In the genomic region with DNA sequence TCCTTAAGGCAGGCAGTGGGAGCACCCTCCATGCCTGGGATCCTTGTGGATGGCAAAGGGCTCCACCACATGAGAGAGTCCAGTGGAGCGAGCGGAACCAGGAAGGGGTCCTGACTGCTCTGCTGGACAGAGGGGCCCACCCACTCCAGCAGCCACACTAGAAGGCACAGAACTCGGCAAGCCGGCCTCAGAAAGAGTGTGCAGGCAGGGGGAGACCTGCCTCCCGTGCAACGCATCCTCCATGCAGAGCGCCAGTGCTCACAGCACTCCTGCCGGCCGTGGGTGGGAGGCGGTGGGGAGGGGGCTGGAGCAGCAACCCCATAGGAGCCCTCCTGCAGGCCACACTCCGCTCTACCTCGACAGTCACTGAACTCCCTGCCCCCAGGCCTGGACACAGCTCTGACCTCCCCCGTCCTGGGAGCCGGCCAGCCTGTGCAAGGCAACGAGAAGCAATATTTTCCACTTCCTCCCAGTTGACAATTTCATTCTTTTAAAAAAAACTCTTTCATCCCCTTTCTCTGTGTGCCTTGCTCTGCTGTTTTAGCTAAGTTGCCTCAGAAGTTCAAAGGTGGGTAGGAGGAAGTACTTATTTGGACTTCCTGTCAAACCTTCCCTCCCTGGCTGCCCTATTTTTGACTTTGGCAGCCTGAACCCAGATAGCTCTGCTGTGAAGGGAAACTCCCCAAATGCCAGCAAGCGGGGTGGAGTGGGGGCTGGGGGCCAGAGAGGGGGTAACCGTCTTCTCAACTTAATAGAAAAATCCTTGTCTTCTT, we compare ENCODE assay signal across 8 cellular contexts. TPM values are rescaled to one million over a fixed set of nuclear protein-coding genes. Genes with fewer than 3 reads are reported as not detected.
DNase-seq lines count a peak whose midpoint lies in the region; ATAC-seq and TF ChIP-seq lines count a peak whose summit lies in the region.

No MANE protein-coding gene starts in this region.

- DNase-seq in activated CD4-positive, CD25-positive, alpha-beta regulatory T cell treated with anti-CD3 and anti-CD28 coated beads, Interleukin-2, amount 50 U/mL, for 16 hours (ENCODE audit: low read depth, low spot score) = peak; percentile 38
- peak; percentile 66 for DNase-seq in effector CD8-positive, alpha-beta T cell (lab: John Stamatoyannopoulos, UW)
- DNase-seq in stimulated activated CD4-positive, alpha-beta T cell treated with anti-CD3 and anti-CD28 coated beads, Interleukin-15, amount 100 ng/mL, for 24 hours = peak; percentile 67
- DNase-seq in NCI-H345 treated with DMSO at 0.1 percent for 48 hours (lab: John Stamatoyannopoulos, UW; ENCODE audit: unreplicated experiment) = no peak
- DNase-seq in middle frontal gyrus (ENCODE audit: extremely low spot score, low spot score) = no peak
- DNase-seq in Calu3 = no peak

- H3K4me3 Mint-ChIP-seq in Calu3 (ENCODE audit: low read depth, unreplicated experiment) = no peak overlapping the region

- intact Hi-C loops in Calu3 (cut with micrococcal nuclease; ENCODE audit: unreplicated experiment) = no loop called here

- no peak for TF ChIP-seq CTCF in Calu3 (IDR thresholded peaks at IDR 0.05; ENCODE audit: unreplicated experiment)

- H3K4me1 Mint-ChIP-seq in Calu3 (ENCODE audit: low read depth, unreplicated experiment) = peaks cover 13% of the 10 kb centered on the region

- ATAC-seq in GM19452 (IDR thresholded peaks at IDR 0.05; ENCODE audit: unreplicated experiment) (peak; percentile 83), HG03378 (IDR thresholded peaks at IDR 0.05; ENCODE audit: unreplicated experiment) (peak; percentile 83)

- no TSS peak for BruUV-seq in Calu3 (replicated peaks; lab: Mats Ljungman, UMichigan)

- CTCF ChIA-PET in Calu3 (lab: Charles Lee) = no interaction called here

- H3K27ac Mint-ChIP-seq in Calu3 (ENCODE audit: unreplicated experiment) = no peak overlapping the region

- H3K36me3 Mint-ChIP-seq in Calu3 (ENCODE audit: insufficient read depth, unreplicated experiment) = no peaks in the 10 kb centered on the region

- peaks cover 75% of the 10 kb centered on the region for H3K27me3 Mint-ChIP-seq in Calu3 (ENCODE audit: unreplicated experiment)

- H3K9me3 Mint-ChIP-seq in Calu3 (ENCODE audit: low read depth, unreplicated experiment) = no peaks in the 10 kb centered on the region

RNA-seq across cellular contexts. Expression of a gene that starts 5.3 kb away (rescaled TPM):
- total RNA-seq in Calu3 (2022) = not detected in 2 replicates

Comparison
In these comparisons a context has a peak if more than half of its experiments do, and no peak if none do; other contexts are left out.
1. DNase-seq: peak in activated CD4-positive, CD25-positive, alpha-beta regulatory T cell treated with anti-CD3 and anti-CD28 coated beads, Interleukin-2, amount 50 U/mL, for 16 hours (single experiment), effector CD8-positive, alpha-beta T cell (single experiment) and stimulated activated CD4-positive, alpha-beta T cell treated with anti-CD3 and anti-CD28 coated beads, Interleukin-15, amount 100 ng/mL, for 24 hours (single experiment); none in NCI-H345 treated with DMSO at 0.1 percent for 48 hours (single experiment), middle frontal gyrus (single experiment) and Calu3 (single experiment).